In the genomic region with DNA sequence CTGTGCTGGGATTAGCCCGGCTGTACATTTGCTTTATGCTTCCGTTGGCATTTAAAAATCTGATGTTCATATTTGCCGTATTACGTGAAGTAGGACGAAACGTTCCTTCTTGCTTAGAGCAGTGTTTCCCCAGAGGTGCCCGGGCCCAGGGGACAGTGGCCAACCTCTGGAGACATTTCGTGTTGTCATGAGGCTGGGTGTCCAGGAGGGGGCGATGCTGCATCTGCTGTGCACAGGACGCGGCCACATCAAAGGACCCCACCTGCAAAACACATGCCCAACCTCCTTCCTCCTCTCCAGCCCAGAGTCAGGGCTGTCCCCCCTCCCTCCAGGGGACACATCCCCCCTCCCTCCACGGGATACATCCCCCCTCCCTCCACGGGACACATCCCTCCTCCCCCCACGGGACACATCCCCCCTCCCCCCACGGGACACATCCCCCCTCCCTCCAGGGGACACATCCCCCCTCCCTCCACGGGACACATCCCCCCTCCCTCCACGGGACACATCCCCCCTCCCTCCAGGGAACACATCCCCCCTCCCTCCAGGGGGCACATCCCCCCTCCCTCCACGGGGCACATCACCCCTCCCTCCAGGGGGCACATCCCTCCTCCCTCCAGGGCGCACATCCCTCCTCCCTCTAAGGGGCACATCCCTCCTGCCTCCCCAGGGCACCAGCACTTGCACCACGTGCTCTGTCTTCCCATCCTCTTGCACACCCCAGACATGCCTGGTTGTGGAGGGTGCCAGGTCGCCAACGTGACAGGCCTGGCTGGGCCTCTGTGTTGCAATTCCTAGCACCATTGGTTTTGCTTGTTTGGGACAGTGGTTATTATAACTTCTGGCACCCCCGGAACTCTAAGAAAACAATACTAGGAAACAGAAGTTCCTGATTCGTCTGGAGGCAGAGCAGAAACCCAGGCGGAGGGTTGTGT, we compare ENCODE assay signal across 8 cellular contexts. TPM values are rescaled to one million over a fixed set of nuclear protein-coding genes. Genes with fewer than 3 reads are reported as not detected.
DNase-seq lines count a peak whose midpoint lies in the region; ATAC-seq and TF ChIP-seq lines count a peak whose summit lies in the region.

No MANE protein-coding gene starts in this region.

- DNase-seq in AG04449 (ENCODE audit: low read depth, low spot score), result no peak
- DNase-seq in MV-4-11 (lab: John Stamatoyannopoulos, UW), result peak; percentile 90
- peak; percentile 94 for DNase-seq in SW480 (ENCODE audit: low spot score)
- peak; percentile 90 for DNase-seq in adipocyte (ENCODE audit: low read depth)
- peak; percentile 91 for DNase-seq in left cardiac atrium
- DNase-seq in retinal pigment epithelial cell (ENCODE audit: low read depth), result peak; percentile 52

- ATAC-seq in GM18909 (IDR thresholded peaks at IDR 0.05; ENCODE audit: poor library complexity, unreplicated experiment) (peak; percentile 46), left cardiac atrium (peak; percentile 33 to 66), GM18861 (IDR thresholded peaks at IDR 0.05; ENCODE audit: unreplicated experiment) (no peak)

- intact Hi-C loops in left cardiac atrium (cut with DNase I), result loop anchor here (2.0 to 5.0 kb wide), 5 partner anchors 45 to 130 kb away; a partner anchor contains a TSS

- TF ChIP-seq CTCF in AG04449 (IDR thresholded peaks at IDR 0.05; ENCODE audit: insufficient read depth, low read length, missing control alignments) (peak; percentile 91), retinal pigment epithelial cell (conservative IDR thresholded peaks at IDR 0.05; ENCODE audit: low read depth, low read length) (peak; percentile 90)

- no peaks in the 10 kb centered on the region for H3K36me3 ChIP-seq in adipocyte (ENCODE audit: control insufficient read depth, insufficient read depth, low read length, severe bottlenecking)

- H3K4me3 ChIP-seq in AG04449 (ENCODE audit: low read depth, low read length), result no peak overlapping the region
- no peak overlapping the region for H3K4me3 ChIP-seq in adipocyte (ENCODE audit: low read length)
- no peak overlapping the region for H3K4me3 ChIP-seq in retinal pigment epithelial cell (ENCODE audit: low read length)

- CTCF ChIA-PET in AG04449 (lab: Yijun Ruan, JAX), result interaction anchor here (0.8 to 1.0 kb wide), 4 partner anchors 20 to 409 kb away, joined by 3 to 4 read pairs (median 3); no protein-coding TSS in a partner anchor

- H3K27me3 ChIP-seq in adipocyte (replicated peaks; ENCODE audit: control insufficient read depth, insufficient read depth, low read length), result no peaks in the 10 kb centered on the region

- POLR2A ChIA-PET in AG04449 (lab: Yijun Ruan, JAX), result no interaction called here

- H3K9me3 ChIP-seq in adipocyte (ENCODE audit: control insufficient read depth, low read length), result no peaks in the 10 kb centered on the region

- peak overlapping the region; percentile 63 for H3K9ac ChIP-seq in adipocyte (ENCODE audit: low read length)

- H3K4me1 ChIP-seq in adipocyte (ENCODE audit: control insufficient read depth, insufficient read depth, low read length), result peaks cover 39% of the 10 kb centered on the region

RNA-seq across cellular contexts. Expression of a gene that starts 46.7 kb away (rescaled TPM):
- total RNA-seq in left cardiac atrium, result 100 to 1,000 TPM; 165 to 175 TPM

RNA-seq across cellular contexts. Expression of a gene that starts 58.2 kb away (rescaled TPM):
- total RNA-seq in left cardiac atrium, result 10 to 100 TPM; 10.5 to 14.1 TPM
